12 cellular contexts compared by ENCODE assay signal in genomic region chr2:233399306-233400225, GRCh38. TPM values are rescaled to one million over a fixed set of nuclear protein-coding genes. Genes with fewer than 3 reads are reported as not detected.
DNase-seq lines count a peak whose midpoint lies in the region; ATAC-seq and TF ChIP-seq lines count a peak whose summit lies in the region.
"Had no signal": no experiment of that assay in that cellular context is flagged by ENCODE, and none has a peak within 500 bp of the region (broad histone marks: within the 10 kb centered on the region; RNA-seq: fewer than 3 reads in every experiment).

No MANE protein-coding gene starts in this region.

- peak overlapping the region; percentile 90 for H3K27ac Mint-ChIP-seq in T-helper 17 cell

- no peaks in the 10 kb centered on the region for H3K27me3 Mint-ChIP-seq in T-helper 17 cell

- H3K4me3 Mint-ChIP-seq in T-helper 17 cell, result peak overlapping the region; percentile 73
- H3K4me3 Mint-ChIP-seq: neural crest cell had no signal

- no peaks in the 10 kb centered on the region for H3K9me3 ChIP-seq in T-helper 17 cell (ENCODE audit: control insufficient read depth, low read length, poor library complexity, severe bottlenecking)

- H3K36me3 Mint-ChIP-seq in T-helper 17 cell (ENCODE audit: low read depth), result peaks cover 6% of the 10 kb centered on the region

- DNase-seq in GM13977 (ENCODE audit: low spot score) (no peak), T-helper 17 cell (peak in 1 of 3 donors; percentile 17), NCI-H524 treated with DMSO at 0.1 percent for 48 hours (lab: John Stamatoyannopoulos, UW) (no peak), NOMO-1 treated with dmso at 0.1 percent for 144 hours (lab: John Stamatoyannopoulos, UW; ENCODE audit: unreplicated experiment) (no peak), NCI-H2227 treated with DMSO at 0.1 percent for 48 hours (lab: John Stamatoyannopoulos, UW) (no peak), amygdala (lab: John Stamatoyannopoulos, UW) (no peak)
- peak; percentile 42 for DNase-seq in central memory CD4-positive, alpha-beta T cell
- DNase-seq in stimulated activated CD4-positive, alpha-beta T cell treated with anti-CD3 and anti-CD28 coated beads, Interleukin-2, amount 100 ng/mL, for 4 hours (ENCODE audit: low read depth), result peak; percentile 44
- DNase-seq: NCI-H2029, SIG-M5 had no signal

- peak; percentile 6 for TF ChIP-seq CTCF in GM13977 (IDR thresholded peaks at IDR 0.05; ENCODE audit: extremely low read depth, insufficient read depth, missing control alignments)

- peaks cover 40% of the 10 kb centered on the region for H3K4me1 Mint-ChIP-seq in T-helper 17 cell
- H3K4me1 Mint-ChIP-seq: neural crest cell had no signal

- ATAC-seq in T-helper 17 cell, result peak; percentile 70
- ATAC-seq: HCT116 had no signal

- in situ Hi-C loops in GM13977 (cut with MboI; ENCODE audit: low pct_unique_long_range_greater_than_20kb, low sequenced_read_pairs, unreplicated experiment), result no loop called here

RNA-seq across cellular contexts. Expression of gene DGKD, which starts 45.3 kb away (rescaled TPM):
- total RNA-seq in T-helper 17 cell, result 100 to 1,000 TPM; 148 to 170 TPM

Comparison
In these comparisons a context has a peak if more than half of its experiments do, and no peak if none do; other contexts are left out.
1. DNase-seq: peak in central memory CD4-positive, alpha-beta T cell (single experiment) and stimulated activated CD4-positive, alpha-beta T cell treated with anti-CD3 and anti-CD28 coated beads, Interleukin-2, amount 100 ng/mL, for 4 hours (single experiment); none in GM13977 (single experiment), NCI-H524 treated with DMSO at 0.1 percent for 48 hours (single experiment), NOMO-1 treated with dmso at 0.1 percent for 144 hours (single experiment), NCI-H2227 treated with DMSO at 0.1 percent for 48 hours (single experiment) and amygdala (0 of 56).